In the genomic region with DNA sequence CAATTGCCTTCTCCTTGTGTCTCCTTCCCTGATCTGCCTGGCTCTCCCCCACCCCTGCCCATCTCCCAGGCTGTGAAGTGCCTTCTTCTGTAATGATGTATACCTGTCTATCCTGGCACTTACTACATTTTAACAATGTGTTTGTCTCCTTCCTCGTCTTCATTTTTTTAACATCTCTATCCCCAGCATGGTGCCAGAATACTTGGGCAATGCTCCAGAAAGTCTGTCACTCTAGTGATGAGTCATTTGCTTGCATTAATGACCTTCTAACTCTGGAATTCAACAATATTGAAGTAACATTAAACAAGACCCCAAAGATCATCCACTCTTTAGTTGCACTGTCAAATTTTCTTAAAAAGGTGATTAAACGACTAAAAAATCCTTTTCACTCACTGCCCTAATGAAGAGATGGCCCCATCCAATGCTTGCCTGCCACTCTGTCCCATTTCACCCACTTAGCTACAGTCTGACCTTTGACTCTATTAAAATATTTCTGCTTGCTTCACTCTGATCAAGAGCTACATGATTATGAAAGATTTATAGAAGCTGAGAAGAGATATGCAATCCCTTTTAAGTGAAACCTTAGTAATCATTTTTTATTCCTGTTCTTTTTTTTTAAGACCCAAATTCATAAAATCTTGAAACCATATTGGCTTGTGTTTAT, we compare ENCODE assay signal across 11 cellular contexts. TPM values are rescaled to one million over a fixed set of nuclear protein-coding genes. Genes with fewer than 3 reads are reported as not detected.
DNase-seq lines count a peak whose midpoint lies in the region; ATAC-seq and TF ChIP-seq lines count a peak whose summit lies in the region.
"Had no signal": no experiment of that assay in that cellular context is flagged by ENCODE, and none has a peak within 500 bp of the region (broad histone marks: within the 10 kb centered on the region; RNA-seq: fewer than 3 reads in every experiment).

No MANE protein-coding gene starts in this region.

- no peaks in the 10 kb centered on the region for H3K79me2 ChIP-seq in mammary epithelial cell (ENCODE audit: insufficient read depth, low read length)

- H2AFZ ChIP-seq in mammary epithelial cell (ENCODE audit: low read depth, low read length) = no peak overlapping the region
- H2AFZ ChIP-seq: GM23338 had no signal

- H3K36me3 ChIP-seq in mammary epithelial cell (ENCODE audit: insufficient read depth, low read length) (no peaks in the 10 kb centered on the region), lower lobe of right lung (no peaks in the 10 kb centered on the region)

- ATAC-seq in lower lobe of right lung = peak; percentile 58 to 68
- no peak for ATAC-seq in HG03135 (IDR thresholded peaks at IDR 0.05; ENCODE audit: unreplicated experiment)
- ATAC-seq: GM23338, WTC11 had no signal

- dilution Hi-C loops in mammary epithelial cell (cut with HindIII; ENCODE audit: low sequenced_read_pairs) = no loop called here

- H3K4me1 ChIP-seq in mammary epithelial cell (ENCODE audit: insufficient read depth, low read length) (peaks cover 7% of the 10 kb centered on the region), lower lobe of right lung (peaks cover 15% of the 10 kb centered on the region)

- in situ Hi-C loops in mammary epithelial cell (cut with MboI; ENCODE audit: low sequenced_read_pairs in 2 of 2) (no loop called here), G401 (cut with HindIII; ENCODE audit: low sequenced_read_pairs) (no loop called here)

- H3K27ac ChIP-seq in mammary epithelial cell (ENCODE audit: insufficient read depth, low read depth, low read length) = no peak overlapping the region
- no peak overlapping the region for H3K27ac ChIP-seq in lower lobe of right lung

- WGBS in mammary epithelial cell (ENCODE audit: low coverage, missing lambda C conversion rate) = 5% methylated on average over 2 of the region's 2 CpGs

- peak overlapping the region; percentile 10 for H3K4me2 ChIP-seq in mammary epithelial cell (ENCODE audit: insufficient read depth, low read depth, low read length)
- H3K4me2 ChIP-seq: GM23338 had no signal

- H3K4me3 ChIP-seq in mammary epithelial cell (replicated peaks in 1 of 3; ENCODE audit: insufficient read depth in 1 of 3, low read depth in 2 of 3, low read length in 3 of 3) (no peak overlapping the region), lower lobe of right lung (no peak overlapping the region)
- H3K4me3 ChIP-seq: GM23338 had no signal

- no peak overlapping the region for H3K9ac ChIP-seq in mammary epithelial cell (ENCODE audit: insufficient read depth, low read length)

- H3K9me3 ChIP-seq in mammary epithelial cell (replicated peaks; ENCODE audit: insufficient read depth, low read length) = no peaks in the 10 kb centered on the region
- no peaks in the 10 kb centered on the region for H3K9me3 ChIP-seq in lower lobe of right lung

- no TSS peak for BruUV-seq in mammary epithelial cell (replicated peaks; lab: Mats Ljungman, UMichigan)

- no peaks in the 10 kb centered on the region for H4K20me1 ChIP-seq in mammary epithelial cell (ENCODE audit: insufficient read depth, low read length)

- TF ChIP-seq CTCF in mammary epithelial cell (conservative IDR thresholded peaks at IDR 0.05 in 1 of 2, IDR thresholded peaks at IDR 0.05 in 1 of 2; ENCODE audit: extremely low read depth in 1 of 2, insufficient read depth in 1 of 2, low read depth in 1 of 2, low read length in 2 of 2) (no peak), lower lobe of right lung (IDR thresholded peaks at IDR 0.05) (no peak)

- H3K27me3 ChIP-seq in mammary epithelial cell (ENCODE audit: insufficient read depth, low read length) (no peaks in the 10 kb centered on the region), lower lobe of right lung (ENCODE audit: low read depth) (no peaks in the 10 kb centered on the region)

- CTCF ChIA-PET in mammary epithelial cell (lab: Charles Lee; ENCODE audit: low non-redundant PET) = no interaction called here

- peak; percentile 57 for DNase-seq in DMS53 treated with DMSO at 0.1 percent for 48 hours (lab: John Stamatoyannopoulos, UW; ENCODE audit: unreplicated experiment)
- peak; percentile 71 for DNase-seq in NCI-H2029 (lab: John Stamatoyannopoulos, UW)
- DNase-seq in mammary epithelial cell = peak; percentile 57
- DNase-seq in lower lobe of right lung = no peak
- no peak for DNase-seq in OCI-M2 (lab: John Stamatoyannopoulos, UW; ENCODE audit: unreplicated experiment)
- DNase-seq in G401 (ENCODE audit: low spot score) = no peak
- no peak for DNase-seq in NCI-H1105 (lab: John Stamatoyannopoulos, UW)
- DNase-seq: MM.1S had no signal

- intact Hi-C loops in mammary epithelial cell (cut with micrococcal nuclease) = no loop called here
- intact Hi-C loops in lower lobe of right lung (cut with DNase I) = no loop called here

RNA-seq across cellular contexts. Expression of a gene that starts 7.7 kb away (rescaled TPM):
- total RNA-seq in mammary epithelial cell (under 1 TPM; 0.28 to 0.33 TPM), lower lobe of right lung (0.62 TPM)
- 0.06 TPM for polyA plus RNA-seq in mammary epithelial cell
- not detected for polyA minus RNA-seq in mammary epithelial cell
- total RNA-seq in G401 (2014; rRNA removed; shearing (Covaris generic)) = not detected in 2 replicates

Comparison
In these comparisons a context has a peak if more than half of its experiments do, and no peak if none do; other contexts are left out.
1. DNase-seq: peak in DMS53 treated with DMSO at 0.1 percent for 48 hours (single experiment), NCI-H2029 (single experiment) and mammary epithelial cell (single experiment); none in lower lobe of right lung (single experiment), OCI-M2 (single experiment), G401 (single experiment) and NCI-H1105 (single experiment).